Comparison of ENCODE assay signal across 20 cellular contexts in genomic region chr15:60752973-60753720, GRCh38.
DNase-seq lines count a peak whose midpoint lies in the region; ATAC-seq and TF ChIP-seq lines count a peak whose summit lies in the region.
"Had no signal": no experiment of that assay in that cellular context is flagged by ENCODE, and none has a peak within 500 bp of the region (broad histone marks: within the 10 kb centered on the region; RNA-seq: fewer than 3 reads in every experiment).

No MANE protein-coding gene starts in this region.

- H3K4me1 ChIP-seq in left ventricle myocardium inferior: peaks cover 27% of the 10 kb centered on the region

- peak overlapping the region; percentile 48 for H3K4me3 ChIP-seq in left ventricle myocardium inferior

- H3K9me3 ChIP-seq in left ventricle myocardium inferior (replicated peaks): no peaks in the 10 kb centered on the region

- ATAC-seq in left ventricle myocardium superior: peak; percentile 23
- ATAC-seq: activated naive CD8-positive, alpha-beta T cell treated with anti-CD3 and anti-CD28 coated beads, Interleukin-2, amount 50 U/mL, for 24 hours had no signal

- no peak for TF ChIP-seq CTCF in left ventricle myocardium inferior (IDR thresholded peaks at IDR 0.05; ENCODE audit: borderline replicate concordance)
- no peak for TF ChIP-seq CTCF in progenitor cell of endocrine pancreas (IDR thresholded peaks at IDR 0.05; ENCODE audit: unreplicated experiment)

- peaks cover 13% of the 10 kb centered on the region for H3K4me1 Mint-ChIP-seq in progenitor cell of endocrine pancreas (ENCODE audit: low read depth)
- H3K4me1 Mint-ChIP-seq: activated naive CD8-positive, alpha-beta T cell treated with anti-CD3 and anti-CD28 coated beads, Interleukin-2, amount 50 U/mL, for 24 hours; CD8-positive, alpha-beta memory T cell; IgD-negative memory B cell had no signal

- no peaks in the 10 kb centered on the region for H3K36me3 Mint-ChIP-seq in progenitor cell of endocrine pancreas (ENCODE audit: insufficient read depth)
- H3K36me3 Mint-ChIP-seq: IgD-negative memory B cell had no signal

- no peak overlapping the region for H3K4me3 Mint-ChIP-seq in progenitor cell of endocrine pancreas (ENCODE audit: low read depth)
- H3K4me3 Mint-ChIP-seq: activated naive CD8-positive, alpha-beta T cell treated with anti-CD3 and anti-CD28 coated beads, Interleukin-2, amount 50 U/mL, for 24 hours; CD8-positive, alpha-beta memory T cell; IgD-negative memory B cell had no signal

- peak overlapping the region; percentile 6 for H3K27ac Mint-ChIP-seq in progenitor cell of endocrine pancreas
- H3K27ac Mint-ChIP-seq: activated naive CD8-positive, alpha-beta T cell treated with anti-CD3 and anti-CD28 coated beads, Interleukin-2, amount 50 U/mL, for 24 hours; CD8-positive, alpha-beta memory T cell; IgD-negative memory B cell had no signal

- DNase-seq in left ventricle myocardium inferior: no peak
- DNase-seq in cardiac septum (ENCODE audit: low spot score): no peak
- no peak for DNase-seq in left ventricle myocardium superior
- DNase-seq in progenitor cell of endocrine pancreas (ENCODE audit: low spot score, unreplicated experiment): no peak
- no peak for DNase-seq in Kasumi-1 (lab: John Stamatoyannopoulos, UW)
- no peak for DNase-seq in iPS-NIHi11 (ENCODE audit: low spot score)
- DNase-seq in cerebellar nuclear complex (lab: John Stamatoyannopoulos, UW): no peak
- DNase-seq in mucosa of gallbladder (ENCODE audit: low spot score): no peak
- DNase-seq: ACHN; activated CD4-positive, alpha-beta T cell treated with anti-CD3 and anti-CD28 coated beads for 48 hours; activated naive CD8-positive, alpha-beta T cell treated with anti-CD3 and anti-CD28 coated beads, Interleukin-2, amount 50 U/mL, for 24 hours; activated T-cell treated with anti-CD3 and anti-CD28 coated beads, Interleukin-2, amount 50 U/mL, for 1 hour; CD8-positive, alpha-beta memory T cell; H7; mesendoderm; NCI-H2171 treated with DMSO at 0.1 percent for 48 hours; stimulated activated CD4-positive, alpha-beta T cell treated with anti-CD3 and anti-CD28 coated beads, Interleukin-15, amount 100 ng/mL, for 24 hours; T1000 had no signal

- no peaks in the 10 kb centered on the region for H3K27me3 ChIP-seq in left ventricle myocardium inferior (ENCODE audit: low read depth)
- H3K27me3 ChIP-seq: dorsolateral prefrontal cortex had no signal

- intact Hi-C loops in left ventricle myocardium inferior (cut with micrococcal nuclease) (no loop called here), cardiac septum (cut with DNase I) (loop anchor here (10.0 kb wide), 1 partner anchor 292 kb away; no protein-coding TSS in a partner anchor), left ventricle myocardium superior (cut with micrococcal nuclease) (no loop called here)

- H3K9me3 Mint-ChIP-seq in progenitor cell of endocrine pancreas (ENCODE audit: low read depth): no peaks in the 10 kb centered on the region
- H3K9me3 Mint-ChIP-seq: activated naive CD8-positive, alpha-beta T cell treated with anti-CD3 and anti-CD28 coated beads, Interleukin-2, amount 50 U/mL, for 24 hours; CD8-positive, alpha-beta memory T cell had no signal

- peak overlapping the region; percentile 82 for H3K27ac ChIP-seq in left ventricle myocardium inferior (replicated peaks)

- no peaks in the 10 kb centered on the region for H3K36me3 ChIP-seq in left ventricle myocardium inferior

- H3K27me3 Mint-ChIP-seq in progenitor cell of endocrine pancreas: no peaks in the 10 kb centered on the region
